ENCODE assay signal across 9 cellular contexts in genomic region chr2:70104231-70105111, GRCh38. TPM values are rescaled to one million over a fixed set of nuclear protein-coding genes. Genes with fewer than 3 reads are reported as not detected.
DNase-seq lines count a peak whose midpoint lies in the region; ATAC-seq lines count a peak whose summit lies in the region.
"Had no signal": no experiment of that assay in that cellular context is flagged by ENCODE, and none has a peak within 500 bp of the region (broad histone marks: within the 10 kb centered on the region; RNA-seq: fewer than 3 reads in every experiment).

No MANE protein-coding gene starts in this region.

- H3K36me3 Mint-ChIP-seq in activated T-helper 1 cell treated with anti-CD3 and anti-CD28 coated beads, Interleukin-12 subunit alpha, Interleukin-12 subunit beta, Interleukin-2, Interleukin-4 antibody, amounts not matched to agents 30 ng/mL and 10 ng/mL and 1 ng/mL, durations not matched to agents 14 hours and 24 hours and 36 hours (ENCODE audit: low read depth): no peaks in the 10 kb centered on the region
- no peaks in the 10 kb centered on the region for H3K36me3 Mint-ChIP-seq in immature natural killer cell

- H3K27me3 Mint-ChIP-seq in activated T-helper 1 cell treated with anti-CD3 and anti-CD28 coated beads, Interleukin-12 subunit alpha, Interleukin-12 subunit beta, Interleukin-2, Interleukin-4 antibody, amounts not matched to agents 30 ng/mL and 10 ng/mL and 1 ng/mL, durations not matched to agents 14 hours and 24 hours and 36 hours (ENCODE audit: insufficient read depth): no peaks in the 10 kb centered on the region
- peaks cover 2 to 9% (median 7%) of the 10 kb centered on the region in 3 donors for H3K27me3 Mint-ChIP-seq in immature natural killer cell (ENCODE audit: low read depth in 3 of 3)

- ATAC-seq in GM18867 (IDR thresholded peaks at IDR 0.05; ENCODE audit: unreplicated experiment): no peak
- no peak for ATAC-seq in HG03045 (IDR thresholded peaks at IDR 0.05; ENCODE audit: unreplicated experiment)
- ATAC-seq: foreskin keratinocyte had no signal

- H3K9me3 Mint-ChIP-seq in activated T-helper 1 cell treated with anti-CD3 and anti-CD28 coated beads, Interleukin-12 subunit alpha, Interleukin-12 subunit beta, Interleukin-2, Interleukin-4 antibody, amounts not matched to agents 30 ng/mL and 10 ng/mL and 1 ng/mL, durations not matched to agents 14 hours and 24 hours and 36 hours: no peaks in the 10 kb centered on the region
- no peaks in the 10 kb centered on the region for H3K9me3 Mint-ChIP-seq in immature natural killer cell

- peak overlapping the region; percentile 79 for H3K4me3 Mint-ChIP-seq in activated T-helper 1 cell treated with anti-CD3 and anti-CD28 coated beads, Interleukin-12 subunit alpha, Interleukin-12 subunit beta, Interleukin-2, Interleukin-4 antibody, amounts not matched to agents 30 ng/mL and 10 ng/mL and 1 ng/mL, durations not matched to agents 14 hours and 24 hours and 36 hours
- peak overlapping the region; percentile 73 to 87 (median 84) for H3K4me3 Mint-ChIP-seq in immature natural killer cell

- DNase-seq in Caki2 (ENCODE audit: low read depth) (peak; percentile 72), Kasumi-1 (lab: John Stamatoyannopoulos, UW) (peak; percentile 86), immature natural killer cell (no peak), NCI-H345 (lab: John Stamatoyannopoulos, UW) (no peak)
- DNase-seq in activated T-helper 1 cell treated with anti-CD3 and anti-CD28 coated beads, Interleukin-12 subunit alpha, Interleukin-12 subunit beta, Interleukin-2, Interleukin-4 antibody, amounts not matched to agents 30 ng/mL and 10 ng/mL and 1 ng/mL, durations not matched to agents 14 hours and 24 hours and 36 hours (ENCODE audit: low spot score): no peak
- DNase-seq in stimulated activated naive CD4-positive, alpha-beta T cell treated with Interleukin-2 at 50 U/mL for 16 hours (lab: John Stamatoyannopoulos, UW): peak; percentile 21

- intact Hi-C loops in activated T-helper 1 cell treated with anti-CD3 and anti-CD28 coated beads, Interleukin-12 subunit alpha, Interleukin-12 subunit beta, Interleukin-2, Interleukin-4 antibody, amounts not matched to agents 30 ng/mL and 10 ng/mL and 1 ng/mL, durations not matched to agents 14 hours and 24 hours and 36 hours (cut with micrococcal nuclease): loop anchor here (1.0 kb wide), 2 partner anchors 9 to 16 kb away; no protein-coding TSS in a partner anchor

- in situ Hi-C loops in Caki2 (cut with HindIII; ENCODE audit: low pct_unique_long_range_greater_than_20kb, low sequenced_read_pairs): no loop called here

- peak overlapping the region; percentile 87 for H3K27ac Mint-ChIP-seq in activated T-helper 1 cell treated with anti-CD3 and anti-CD28 coated beads, Interleukin-12 subunit alpha, Interleukin-12 subunit beta, Interleukin-2, Interleukin-4 antibody, amounts not matched to agents 30 ng/mL and 10 ng/mL and 1 ng/mL, durations not matched to agents 14 hours and 24 hours and 36 hours
- H3K27ac Mint-ChIP-seq in immature natural killer cell: peak overlapping the region; percentile 95 to 98 (median 97)

- H3K4me1 Mint-ChIP-seq in activated T-helper 1 cell treated with anti-CD3 and anti-CD28 coated beads, Interleukin-12 subunit alpha, Interleukin-12 subunit beta, Interleukin-2, Interleukin-4 antibody, amounts not matched to agents 30 ng/mL and 10 ng/mL and 1 ng/mL, durations not matched to agents 14 hours and 24 hours and 36 hours (ENCODE audit: low read depth): peaks cover 42% of the 10 kb centered on the region
- H3K4me1 Mint-ChIP-seq in immature natural killer cell: peaks cover 56 to 64% of the 10 kb centered on the region in 2 donors

RNA-seq across cellular contexts. Expression of gene PCBP1, which starts 17.2 kb away (rescaled TPM):
- 127 and 135 TPM in 2 replicates for total RNA-seq in Caki2 (2014; rRNA removed; shearing (Covaris generic); ENCODE audit: low replicate concordance)
- total RNA-seq in activated T-helper 1 cell treated with anti-CD3 and anti-CD28 coated beads, Interleukin-12 subunit alpha, Interleukin-12 subunit beta, Interleukin-2, Interleukin-4 antibody, amounts not matched to agents 30 ng/mL and 10 ng/mL and 1 ng/mL, durations not matched to agents 14 hours and 24 hours and 36 hours: 426 and 427 TPM in 2 replicates
- polyA plus RNA-seq in immature natural killer cell: 100 to 1,000 TPM; 184 to 233 (median 232) TPM

Comparison
In these comparisons a context has a peak if more than half of its experiments do, and no peak if none do; other contexts are left out.
1. DNase-seq: peak in Caki2 (single experiment), Kasumi-1 (2 of 2) and stimulated activated naive CD4-positive, alpha-beta T cell treated with Interleukin-2 at 50 U/mL for 16 hours (single experiment); none in activated T-helper 1 cell treated with anti-CD3 and anti-CD28 coated beads, Interleukin-12 subunit alpha, Interleukin-12 subunit beta, Interleukin-2, Interleukin-4 antibody, amounts not matched to agents 30 ng/mL and 10 ng/mL and 1 ng/mL, durations not matched to agents 14 hours and 24 hours and 36 hours (single experiment), immature natural killer cell (0 of 3) and NCI-H345 (single experiment).